Comparison of ENCODE assay signal across 19 cellular contexts in genomic region chr6:138468320-138469015, GRCh38. TPM values are rescaled to one million over a fixed set of nuclear protein-coding genes. Genes with fewer than 3 reads are reported as not detected.
A peak's percentile ranks its signal among the peaks of the same experiment; 100 is the strongest.
DNase-seq lines count a peak whose midpoint lies in the region; ATAC-seq, FAIRE-seq and TF ChIP-seq lines count a peak whose summit lies in the region.
"Had no signal": no experiment of that assay in that cellular context is flagged by ENCODE, and none has a peak within 500 bp of the region (broad histone marks: within the 10 kb centered on the region; RNA-seq: fewer than 3 reads in every experiment).

No MANE protein-coding gene starts in this region.

- H3K4me1 ChIP-seq in PC-9 (replicated peaks; ENCODE audit: insufficient read depth) = peaks cover 62% of the 10 kb centered on the region

- no peak for TF ChIP-seq CTCF in PC-9 (conservative IDR thresholded peaks at IDR 0.05)

- POLR2A ChIA-PET in PC-9 (lab: Charles Lee; ENCODE audit: unreplicated experiment) = no interaction called here

- no peaks in the 10 kb centered on the region for H3K9me2 ChIP-seq in PC-9 (ENCODE audit: insufficient read depth)

- H3K9me3 ChIP-seq in PC-9 (ENCODE audit: insufficient read depth, low read depth) = no peaks in the 10 kb centered on the region
- H3K9me3 ChIP-seq: HAP-1, neutrophil, SJSA1 had no signal

- H4K20me1 ChIP-seq in PC-9 (ENCODE audit: insufficient read depth) = peaks cover 4% of the 10 kb centered on the region; the same call in 1 of the 2 replicates

- H3K4me3 ChIP-seq in PC-9 = no peak overlapping the region
- H3K4me3 ChIP-seq: HAP-1, SJSA1, smooth muscle cell had no signal

- peak overlapping the region; percentile 75 for H3K27ac ChIP-seq in PC-9
- H3K27ac ChIP-seq: neutrophil, SJSA1 had no signal

- no peak overlapping the region for H2AFZ ChIP-seq in PC-9

- H3K4me2 ChIP-seq in PC-9 = peak overlapping the region; percentile 43
- H3K4me2 ChIP-seq: smooth muscle cell had no signal

- peak; percentile 63 for ATAC-seq in esophagus mucosa
- no peak for ATAC-seq in HG03378 (IDR thresholded peaks at IDR 0.05; ENCODE audit: unreplicated experiment)
- ATAC-seq: activated CD8-positive, alpha-beta T cell treated with anti-CD3 and anti-CD28 coated beads for 36 hours had no signal

- 0 out of 2 replicates have a peak, but pooled peaks cover 7% of the 10 kb centered on the region for H3K36me3 ChIP-seq in PC-9 (ENCODE audit: low read depth)
- H3K36me3 ChIP-seq: neutrophil had no signal

- peaks cover 6% of the 10 kb centered on the region for H3K79me2 ChIP-seq in PC-9 (ENCODE audit: low read depth)

- intact Hi-C loops in PC-9 (cut with micrococcal nuclease; ENCODE audit: unreplicated experiment) = no loop called here

- BruUV-seq in PC-9 (replicated peaks; lab: Mats Ljungman, UMichigan) = no TSS peak

- TF ChIP-seq POLR2A in H54 (IDR thresholded peaks at IDR 0.05; ENCODE audit: low read depth, low read length) = no peak

- DNase-seq in H54 (ENCODE audit: insufficient read length, low spot score) (no peak), PC-9 (peak in 1 of 2 experiments; percentile 95), renal cortical epithelial cell (ENCODE audit: low read depth) (peak; percentile 62), HUDEP-2 (lab: John Stamatoyannopoulos, UW; ENCODE audit: unreplicated experiment in 76 of 76) (no peak), T-helper 1 cell (no peak)
- DNase-seq: activated CD8-positive, alpha-beta T cell treated with anti-CD3 and anti-CD28 coated beads for 36 hours; activated effector memory CD4-positive, alpha-beta T cell treated with anti-CD3 and anti-CD28 coated beads, Interleukin-2, amount 50 U/mL, for 16 hours; caudate nucleus; CD8-positive, alpha-beta memory T cell; mesendoderm; MV-4-11; NCI-H510A treated with DMSO at 0.1 percent for 48 hours had no signal

- FAIRE-seq in H54 (lab: Jason Lieb, UNC) = peak; percentile 64
- FAIRE-seq: endometrium had no signal

- H3K27me3 ChIP-seq in PC-9 (ENCODE audit: insufficient read depth, low read depth) = no peaks in the 10 kb centered on the region
- H3K27me3 ChIP-seq: neutrophil, SJSA1 had no signal

- CTCF ChIA-PET in PC-9 (lab: Charles Lee) = interaction anchor here (0.6 kb wide), 1 partner anchor 48 kb away, joined by 3 read pairs; no protein-coding TSS in a partner anchor

- H3F3A ChIP-seq in PC-9 (ENCODE audit: insufficient read depth, low read depth) = peaks cover 67% of the 10 kb centered on the region

RNA-seq across cellular contexts. Expression of gene NHSL1, which starts 30.8 kb away (rescaled TPM):
- total RNA-seq in PC-9 (2021) (17.5 and 17.8 TPM in 2 replicates), esophagus mucosa (34.8 TPM), renal cortical epithelial cell (11.8 and 38.0 TPM in 2 replicates)
